Comparison of ENCODE assay signal across 15 cellular contexts in genomic region chr15:80609111-80609510, GRCh38.
"Had no signal": no experiment of that assay in that cellular context is flagged by ENCODE, and none has a peak within 500 bp of the region (broad histone marks: within the 10 kb centered on the region; RNA-seq: fewer than 3 reads in every experiment).

No MANE protein-coding gene starts in this region.

- H3K27me3 Mint-ChIP-seq: activated CD4-positive, alpha-beta memory T cell treated with anti-CD3 and anti-CD28 coated beads for 36 hours; activated naive CD8-positive, alpha-beta T cell treated with anti-CD3 and anti-CD28 coated beads, Interleukin-2, amount 10 ng/mL, durations not matched to agents 7 days and 5 days had no signal

- H3K27ac Mint-ChIP-seq: activated CD4-positive, alpha-beta memory T cell treated with anti-CD3 and anti-CD28 coated beads for 36 hours; activated naive CD8-positive, alpha-beta T cell treated with anti-CD3 and anti-CD28 coated beads, Interleukin-2, amount 10 ng/mL, durations not matched to agents 7 days and 5 days; activated T-cell treated with anti-CD3 and anti-CD28 coated beads, Interleukin-2, amount 50 U/mL, for 72 hours; stimulated activated naive B cell treated with anti-CD40 and anti-IgM and Interleukin-4, amounts not matched to agents 10 μg/mL and 1 μg/mL and 100 μg/mL, for 72 hours had no signal

- H3K9me3 ChIP-seq: colonic mucosa, mucosa of descending colon, prostate gland, right lobe of liver, transverse colon had no signal

- H3K4me3 ChIP-seq: cardiac muscle cell, colonic mucosa, mucosa of descending colon, prostate gland, right lobe of liver, transverse colon had no signal

- H3K4me1 ChIP-seq: colonic mucosa, prostate gland had no signal

- H3K4me3 Mint-ChIP-seq: activated CD4-positive, alpha-beta memory T cell treated with anti-CD3 and anti-CD28 coated beads for 36 hours; activated naive CD8-positive, alpha-beta T cell treated with anti-CD3 and anti-CD28 coated beads, Interleukin-2, amount 10 ng/mL, durations not matched to agents 7 days and 5 days; activated T-cell treated with anti-CD3 and anti-CD28 coated beads, Interleukin-2, amount 50 U/mL, for 72 hours; naive thymus-derived CD8-positive, alpha-beta T cell; stimulated activated naive B cell treated with anti-CD40 and anti-IgM and Interleukin-4, amounts not matched to agents 10 μg/mL and 1 μg/mL and 100 μg/mL, for 72 hours had no signal

- H3K4me1 Mint-ChIP-seq: naive thymus-derived CD8-positive, alpha-beta T cell; stimulated activated naive B cell treated with anti-CD40 and anti-IgM and Interleukin-4, amounts not matched to agents 10 μg/mL and 1 μg/mL and 100 μg/mL, for 72 hours had no signal

- H3K36me3 Mint-ChIP-seq: activated CD4-positive, alpha-beta memory T cell treated with anti-CD3 and anti-CD28 coated beads for 36 hours; activated naive CD8-positive, alpha-beta T cell treated with anti-CD3 and anti-CD28 coated beads, Interleukin-2, amount 10 ng/mL, durations not matched to agents 7 days and 5 days; naive thymus-derived CD8-positive, alpha-beta T cell; stimulated activated naive B cell treated with anti-CD40 and anti-IgM and Interleukin-4, amounts not matched to agents 10 μg/mL and 1 μg/mL and 100 μg/mL, for 72 hours had no signal

- DNase-seq: activated CD4-positive, alpha-beta memory T cell treated with anti-CD3 and anti-CD28 coated beads for 36 hours; activated gamma-delta T cell treated with Interleukin-2 at 50 U/mL for 16 hours; activated naive CD8-positive, alpha-beta T cell treated with anti-CD3 and anti-CD28 coated beads, Interleukin-2, amount 10 ng/mL, durations not matched to agents 7 days and 5 days; activated T-cell treated with anti-CD3 and anti-CD28 coated beads, Interleukin-2, amount 50 U/mL, for 72 hours; anterior cingulate cortex; colonic mucosa; effector memory CD4-positive, alpha-beta T cell; mucosa of descending colon; naive thymus-derived CD8-positive, alpha-beta T cell; nucleus accumbens; right lobe of liver; stimulated activated naive B cell treated with anti-CD40 and anti-IgM and Interleukin-4, amounts not matched to agents 10 μg/mL and 1 μg/mL and 100 μg/mL, for 72 hours; transverse colon had no signal

- ATAC-seq: activated T-cell treated with anti-CD3 and anti-CD28 coated beads, Interleukin-2, amount 50 U/mL, for 72 hours; naive thymus-derived CD8-positive, alpha-beta T cell; stimulated activated naive B cell treated with anti-CD40 and anti-IgM and Interleukin-4, amounts not matched to agents 10 μg/mL and 1 μg/mL and 100 μg/mL, for 72 hours had no signal

- H3K27me3 ChIP-seq: cardiac muscle cell, colonic mucosa, right lobe of liver, transverse colon had no signal

- H3K27ac ChIP-seq: cardiac muscle cell, colonic mucosa, prostate gland, right lobe of liver, transverse colon had no signal

- H3K9me3 Mint-ChIP-seq: activated CD4-positive, alpha-beta memory T cell treated with anti-CD3 and anti-CD28 coated beads for 36 hours; activated naive CD8-positive, alpha-beta T cell treated with anti-CD3 and anti-CD28 coated beads, Interleukin-2, amount 10 ng/mL, durations not matched to agents 7 days and 5 days; activated T-cell treated with anti-CD3 and anti-CD28 coated beads, Interleukin-2, amount 50 U/mL, for 72 hours; naive thymus-derived CD8-positive, alpha-beta T cell; stimulated activated naive B cell treated with anti-CD40 and anti-IgM and Interleukin-4, amounts not matched to agents 10 μg/mL and 1 μg/mL and 100 μg/mL, for 72 hours had no signal

- H3K36me3 ChIP-seq: cardiac muscle cell, colonic mucosa, prostate gland, right lobe of liver, transverse colon had no signal
